2 cellular contexts compared by ENCODE assay signal in the genomic region with DNA sequence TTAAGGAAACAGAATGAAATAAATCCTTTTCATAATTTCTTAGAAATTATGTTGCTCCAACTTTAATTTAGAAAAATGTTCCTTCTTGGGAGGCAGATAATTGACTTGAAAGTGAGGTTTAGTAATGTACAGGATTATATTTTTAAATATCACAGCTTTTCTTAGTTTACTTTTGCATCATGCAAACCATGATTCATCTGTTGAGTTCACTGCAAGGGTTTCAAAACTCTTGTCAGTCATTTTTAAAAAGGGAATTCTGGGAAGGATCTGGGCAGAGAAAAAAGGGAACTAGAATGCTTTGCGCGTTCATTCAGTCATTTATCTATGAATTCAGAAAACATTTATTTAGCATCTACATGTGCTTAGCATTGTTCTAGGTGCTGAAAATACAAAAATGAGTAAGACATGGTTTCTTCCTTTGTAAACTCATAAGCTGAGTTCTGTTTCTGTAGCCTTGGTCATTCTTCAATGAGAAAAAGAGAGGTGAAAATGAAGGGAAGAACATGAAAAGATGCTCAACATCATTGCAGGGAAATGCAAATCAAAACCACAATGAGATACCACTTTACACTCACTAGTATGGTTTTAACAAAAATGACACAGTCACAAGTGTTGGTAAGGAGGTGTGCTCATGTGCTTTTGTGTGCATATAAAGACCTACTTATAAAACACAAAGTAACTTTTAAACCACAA.
TF ChIP-seq lines count a peak whose summit lies in the region.

No MANE protein-coding gene starts in this region.

TF ChIP-seq in SK-N-SH treated with all-trans-retinoic acid at 6 μM for 48 hours, 23 proteins besides CTCF, POLR2A, EP300 and RAD21 (continued from another document):
- TF ChIP-seq, protein P1, sequence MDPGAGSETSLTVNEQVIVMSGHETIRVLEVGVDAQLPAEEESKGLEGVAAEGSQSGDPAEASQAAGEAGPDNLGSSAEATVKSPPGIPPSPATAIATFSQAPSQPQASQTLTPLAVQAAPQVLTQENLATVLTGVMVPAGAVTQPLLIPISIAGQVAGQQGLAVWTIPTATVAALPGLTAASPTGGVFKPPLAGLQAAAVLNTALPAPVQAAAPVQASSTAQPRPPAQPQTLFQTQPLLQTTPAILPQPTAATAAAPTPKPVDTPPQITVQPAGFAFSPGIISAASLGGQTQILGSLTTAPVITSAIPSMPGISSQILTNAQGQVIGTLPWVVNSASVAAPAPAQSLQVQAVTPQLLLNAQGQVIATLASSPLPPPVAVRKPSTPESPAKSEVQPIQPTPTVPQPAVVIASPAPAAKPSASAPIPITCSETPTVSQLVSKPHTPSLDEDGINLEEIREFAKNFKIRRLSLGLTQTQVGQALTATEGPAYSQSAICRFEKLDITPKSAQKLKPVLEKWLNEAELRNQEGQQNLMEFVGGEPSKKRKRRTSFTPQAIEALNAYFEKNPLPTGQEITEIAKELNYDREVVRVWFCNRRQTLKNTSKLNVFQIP (CRISPR knock-in tag; IDR thresholded peaks at IDR 0.05; ENCODE audit: borderline replicate concordance, low read depth) = no peak
- TF ChIP-seq, protein P2, sequence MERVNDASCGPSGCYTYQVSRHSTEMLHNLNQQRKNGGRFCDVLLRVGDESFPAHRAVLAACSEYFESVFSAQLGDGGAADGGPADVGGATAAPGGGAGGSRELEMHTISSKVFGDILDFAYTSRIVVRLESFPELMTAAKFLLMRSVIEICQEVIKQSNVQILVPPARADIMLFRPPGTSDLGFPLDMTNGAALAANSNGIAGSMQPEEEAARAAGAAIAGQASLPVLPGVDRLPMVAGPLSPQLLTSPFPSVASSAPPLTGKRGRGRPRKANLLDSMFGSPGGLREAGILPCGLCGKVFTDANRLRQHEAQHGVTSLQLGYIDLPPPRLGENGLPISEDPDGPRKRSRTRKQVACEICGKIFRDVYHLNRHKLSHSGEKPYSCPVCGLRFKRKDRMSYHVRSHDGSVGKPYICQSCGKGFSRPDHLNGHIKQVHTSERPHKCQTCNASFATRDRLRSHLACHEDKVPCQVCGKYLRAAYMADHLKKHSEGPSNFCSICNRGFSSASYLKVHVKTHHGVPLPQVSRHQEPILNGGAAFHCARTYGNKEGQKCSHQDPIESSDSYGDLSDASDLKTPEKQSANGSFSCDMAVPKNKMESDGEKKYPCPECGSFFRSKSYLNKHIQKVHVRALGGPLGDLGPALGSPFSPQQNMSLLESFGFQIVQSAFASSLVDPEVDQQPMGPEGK (CRISPR knock-in tag; IDR thresholded peaks at IDR 0.05; ENCODE audit: borderline replicate concordance) = no peak
- TF ChIP-seq ZNF70 (CRISPR knock-in tag; IDR thresholded peaks at IDR 0.05) = no peak
- TF ChIP-seq ZFP3 (CRISPR knock-in tag; IDR thresholded peaks at IDR 0.05) = no peak
- TF ChIP-seq BACH2 (CRISPR knock-in tag; IDR thresholded peaks at IDR 0.05; ENCODE audit: borderline replicate concordance) = no peak
- no peak for TF ChIP-seq ARNTL (CRISPR knock-in tag; IDR thresholded peaks at IDR 0.05; ENCODE audit: borderline replicate concordance, low read depth)
- TF ChIP-seq SNAI2 (CRISPR knock-in tag; IDR thresholded peaks at IDR 0.05) = no peak
- no peak for TF ChIP-seq ZFP30 (CRISPR knock-in tag; IDR thresholded peaks at IDR 0.05)
- TF ChIP-seq, protein P3, sequence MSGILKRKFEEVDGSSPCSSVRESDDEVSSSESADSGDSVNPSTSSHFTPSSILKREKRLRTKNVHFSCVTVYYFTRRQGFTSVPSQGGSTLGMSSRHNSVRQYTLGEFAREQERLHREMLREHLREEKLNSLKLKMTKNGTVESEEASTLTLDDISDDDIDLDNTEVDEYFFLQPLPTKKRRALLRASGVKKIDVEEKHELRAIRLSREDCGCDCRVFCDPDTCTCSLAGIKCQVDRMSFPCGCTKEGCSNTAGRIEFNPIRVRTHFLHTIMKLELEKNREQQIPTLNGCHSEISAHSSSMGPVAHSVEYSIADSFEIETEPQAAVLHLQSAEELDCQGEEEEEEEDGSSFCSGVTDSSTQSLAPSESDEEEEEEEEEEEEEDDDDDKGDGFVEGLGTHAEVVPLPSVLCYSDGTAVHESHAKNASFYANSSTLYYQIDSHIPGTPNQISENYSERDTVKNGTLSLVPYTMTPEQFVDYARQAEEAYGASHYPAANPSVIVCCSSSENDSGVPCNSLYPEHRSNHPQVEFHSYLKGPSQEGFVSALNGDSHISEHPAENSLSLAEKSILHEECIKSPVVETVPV (CRISPR knock-in tag; IDR thresholded peaks at IDR 0.05) = no peak
- no peak for TF ChIP-seq RARB (CRISPR knock-in tag; IDR thresholded peaks at IDR 0.05)
- no peak for TF ChIP-seq TCF4 (CRISPR knock-in tag; IDR thresholded peaks at IDR 0.05; ENCODE audit: borderline replicate concordance)
- TF ChIP-seq, protein P4, sequence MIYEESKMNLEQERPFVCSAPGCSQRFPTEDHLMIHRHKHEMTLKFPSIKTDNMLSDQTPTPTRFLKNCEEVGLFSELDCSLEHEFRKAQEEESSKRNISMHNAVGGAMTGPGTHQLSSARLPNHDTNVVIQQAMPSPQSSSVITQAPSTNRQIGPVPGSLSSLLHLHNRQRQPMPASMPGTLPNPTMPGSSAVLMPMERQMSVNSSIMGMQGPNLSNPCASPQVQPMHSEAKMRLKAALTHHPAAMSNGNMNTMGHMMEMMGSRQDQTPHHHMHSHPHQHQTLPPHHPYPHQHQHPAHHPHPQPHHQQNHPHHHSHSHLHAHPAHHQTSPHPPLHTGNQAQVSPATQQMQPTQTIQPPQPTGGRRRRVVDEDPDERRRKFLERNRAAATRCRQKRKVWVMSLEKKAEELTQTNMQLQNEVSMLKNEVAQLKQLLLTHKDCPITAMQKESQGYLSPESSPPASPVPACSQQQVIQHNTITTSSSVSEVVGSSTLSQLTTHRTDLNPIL (CRISPR knock-in tag; IDR thresholded peaks at IDR 0.05; ENCODE audit: low read depth) = no peak
- TF ChIP-seq, protein P5, sequence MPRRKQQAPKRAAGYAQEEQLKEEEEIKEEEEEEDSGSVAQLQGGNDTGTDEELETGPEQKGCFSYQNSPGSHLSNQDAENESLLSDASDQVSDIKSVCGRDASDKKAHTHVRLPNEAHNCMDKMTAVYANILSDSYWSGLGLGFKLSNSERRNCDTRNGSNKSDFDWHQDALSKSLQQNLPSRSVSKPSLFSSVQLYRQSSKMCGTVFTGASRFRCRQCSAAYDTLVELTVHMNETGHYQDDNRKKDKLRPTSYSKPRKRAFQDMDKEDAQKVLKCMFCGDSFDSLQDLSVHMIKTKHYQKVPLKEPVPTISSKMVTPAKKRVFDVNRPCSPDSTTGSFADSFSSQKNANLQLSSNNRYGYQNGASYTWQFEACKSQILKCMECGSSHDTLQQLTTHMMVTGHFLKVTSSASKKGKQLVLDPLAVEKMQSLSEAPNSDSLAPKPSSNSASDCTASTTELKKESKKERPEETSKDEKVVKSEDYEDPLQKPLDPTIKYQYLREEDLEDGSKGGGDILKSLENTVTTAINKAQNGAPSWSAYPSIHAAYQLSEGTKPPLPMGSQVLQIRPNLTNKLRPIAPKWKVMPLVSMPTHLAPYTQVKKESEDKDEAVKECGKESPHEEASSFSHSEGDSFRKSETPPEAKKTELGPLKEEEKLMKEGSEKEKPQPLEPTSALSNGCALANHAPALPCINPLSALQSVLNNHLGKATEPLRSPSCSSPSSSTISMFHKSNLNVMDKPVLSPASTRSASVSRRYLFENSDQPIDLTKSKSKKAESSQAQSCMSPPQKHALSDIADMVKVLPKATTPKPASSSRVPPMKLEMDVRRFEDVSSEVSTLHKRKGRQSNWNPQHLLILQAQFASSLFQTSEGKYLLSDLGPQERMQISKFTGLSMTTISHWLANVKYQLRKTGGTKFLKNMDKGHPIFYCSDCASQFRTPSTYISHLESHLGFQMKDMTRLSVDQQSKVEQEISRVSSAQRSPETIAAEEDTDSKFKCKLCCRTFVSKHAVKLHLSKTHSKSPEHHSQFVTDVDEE (CRISPR knock-in tag; IDR thresholded peaks at IDR 0.05) = no peak

TF ChIP-seq in HepG2, 621 proteins besides CTCF, POLR2A, EP300 and RAD21 (continued from another document):
- TF ChIP-seq, protein P6, sequence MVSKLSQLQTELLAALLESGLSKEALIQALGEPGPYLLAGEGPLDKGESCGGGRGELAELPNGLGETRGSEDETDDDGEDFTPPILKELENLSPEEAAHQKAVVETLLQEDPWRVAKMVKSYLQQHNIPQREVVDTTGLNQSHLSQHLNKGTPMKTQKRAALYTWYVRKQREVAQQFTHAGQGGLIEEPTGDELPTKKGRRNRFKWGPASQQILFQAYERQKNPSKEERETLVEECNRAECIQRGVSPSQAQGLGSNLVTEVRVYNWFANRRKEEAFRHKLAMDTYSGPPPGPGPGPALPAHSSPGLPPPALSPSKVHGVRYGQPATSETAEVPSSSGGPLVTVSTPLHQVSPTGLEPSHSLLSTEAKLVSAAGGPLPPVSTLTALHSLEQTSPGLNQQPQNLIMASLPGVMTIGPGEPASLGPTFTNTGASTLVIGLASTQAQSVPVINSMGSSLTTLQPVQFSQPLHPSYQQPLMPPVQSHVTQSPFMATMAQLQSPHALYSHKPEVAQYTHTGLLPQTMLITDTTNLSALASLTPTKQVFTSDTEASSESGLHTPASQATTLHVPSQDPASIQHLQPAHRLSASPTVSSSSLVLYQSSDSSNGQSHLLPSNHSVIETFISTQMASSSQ (IDR thresholded peaks at IDR 0.05; ENCODE audit: low read depth) = no peak
- TF ChIP-seq, protein P6 (CRISPR knock-in tag; IDR thresholded peaks at IDR 0.05; ENCODE audit: borderline replicate concordance) = no peak
- TF ChIP-seq, protein P7, sequence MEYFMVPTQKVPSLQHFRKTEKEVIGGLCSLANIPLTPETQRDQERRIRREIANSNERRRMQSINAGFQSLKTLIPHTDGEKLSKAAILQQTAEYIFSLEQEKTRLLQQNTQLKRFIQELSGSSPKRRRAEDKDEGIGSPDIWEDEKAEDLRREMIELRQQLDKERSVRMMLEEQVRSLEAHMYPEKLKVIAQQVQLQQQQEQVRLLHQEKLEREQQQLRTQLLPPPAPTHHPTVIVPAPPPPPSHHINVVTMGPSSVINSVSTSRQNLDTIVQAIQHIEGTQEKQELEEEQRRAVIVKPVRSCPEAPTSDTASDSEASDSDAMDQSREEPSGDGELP (IDR thresholded peaks at IDR 0.05; ENCODE audit: borderline replicate concordance, low read depth) = no peak
- TF ChIP-seq, protein P8, sequence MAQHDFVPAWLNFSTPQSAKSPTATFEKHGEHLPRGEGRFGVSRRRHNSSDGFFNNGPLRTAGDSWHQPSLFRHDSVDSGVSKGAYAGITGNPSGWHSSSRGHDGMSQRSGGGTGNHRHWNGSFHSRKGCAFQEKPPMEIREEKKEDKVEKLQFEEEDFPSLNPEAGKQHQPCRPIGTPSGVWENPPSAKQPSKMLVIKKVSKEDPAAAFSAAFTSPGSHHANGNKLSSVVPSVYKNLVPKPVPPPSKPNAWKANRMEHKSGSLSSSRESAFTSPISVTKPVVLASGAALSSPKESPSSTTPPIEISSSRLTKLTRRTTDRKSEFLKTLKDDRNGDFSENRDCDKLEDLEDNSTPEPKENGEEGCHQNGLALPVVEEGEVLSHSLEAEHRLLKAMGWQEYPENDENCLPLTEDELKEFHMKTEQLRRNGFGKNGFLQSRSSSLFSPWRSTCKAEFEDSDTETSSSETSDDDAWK (CRISPR knock-in tag; IDR thresholded peaks at IDR 0.05) = no peak
